8 cellular contexts compared by ENCODE assay signal in genomic region chr3:113948015-113948917, GRCh38. TPM values are rescaled to one million over a fixed set of nuclear protein-coding genes. Genes with fewer than 3 reads are reported as not detected.
DNase-seq lines count a peak whose midpoint lies in the region; ATAC-seq lines count a peak whose summit lies in the region.

No MANE protein-coding gene starts in this region.

- ATAC-seq in GM21576 (IDR thresholded peaks at IDR 0.05; ENCODE audit: unreplicated experiment) (peak; percentile 37), T-helper 17 cell (peak; percentile 40), left lobe of liver (peak; percentile 81)

- H3K4me1 Mint-ChIP-seq in T-helper 17 cell: peaks cover 16% of the 10 kb centered on the region

- peaks cover 15% of the 10 kb centered on the region for H3K27me3 Mint-ChIP-seq in T-helper 17 cell

- H3K9me3 ChIP-seq in T-helper 17 cell (ENCODE audit: control insufficient read depth, low read length, poor library complexity, severe bottlenecking): no peaks in the 10 kb centered on the region

- DNase-seq in ELR (ENCODE audit: low read depth) (peak; percentile 33), HuH-7.5 (ENCODE audit: low spot score) (peak; percentile 75), T-helper 17 cell (no peak), caudate nucleus (lab: John Stamatoyannopoulos, UW) (peak in 16 of 61 donors; percentile 5 to 69 (median 40)), left lobe of liver (ENCODE audit: low spot score) (peak; percentile 88), SIG-M5 (lab: John Stamatoyannopoulos, UW) (no peak)
- DNase-seq in stimulated activated CD8-positive, alpha-beta memory T cell treated with anti-CD3 and anti-CD28 coated beads, Interleukin-12 subunit alpha, Interleukin-12 subunit beta, amount 100 ng/mL, for 24 hours (ENCODE audit: extremely low read depth): peak; percentile 1

- H3K4me3 Mint-ChIP-seq in T-helper 17 cell: peak overlapping the region; percentile 83

- peaks cover 5% of the 10 kb centered on the region for H3K36me3 Mint-ChIP-seq in T-helper 17 cell (ENCODE audit: low read depth)

- no peak overlapping the region for H3K27ac Mint-ChIP-seq in T-helper 17 cell

- H3K27ac ChIP-seq in caudate nucleus (ENCODE audit: low read depth, low read length): peak overlapping the region; percentile 62

RNA-seq across cellular contexts. Expression of gene ZDHHC23, which starts 0.5 kb away (rescaled TPM):
- total RNA-seq in T-helper 17 cell (1 to 10 TPM; 6.4 to 8.3 TPM), left lobe of liver (11.7 TPM)

Comparison
In these comparisons a context has a peak if more than half of its experiments do, and no peak if none do; other contexts are left out.
1. DNase-seq: peak in ELR (single experiment), HuH-7.5 (single experiment), left lobe of liver (single experiment) and stimulated activated CD8-positive, alpha-beta memory T cell treated with anti-CD3 and anti-CD28 coated beads, Interleukin-12 subunit alpha, Interleukin-12 subunit beta, amount 100 ng/mL, for 24 hours (single experiment); none in T-helper 17 cell (0 of 3) and SIG-M5 (single experiment).
2. Peak in every context shown above with its lines, with median percentiles within 50 percentile points of each other: ATAC-seq.